ENCODE assay signal across 1 cellular context in genomic region chr10:114110174-114110972, GRCh38.
TF ChIP-seq lines count a peak whose summit lies in the region.

No MANE protein-coding gene starts in this region.

TF ChIP-seq in SK-N-SH treated with all-trans-retinoic acid at 6 μM for 48 hours, 23 proteins besides CTCF, POLR2A, EP300 and RAD21 (continued from another document):
- TF ChIP-seq, protein P1, sequence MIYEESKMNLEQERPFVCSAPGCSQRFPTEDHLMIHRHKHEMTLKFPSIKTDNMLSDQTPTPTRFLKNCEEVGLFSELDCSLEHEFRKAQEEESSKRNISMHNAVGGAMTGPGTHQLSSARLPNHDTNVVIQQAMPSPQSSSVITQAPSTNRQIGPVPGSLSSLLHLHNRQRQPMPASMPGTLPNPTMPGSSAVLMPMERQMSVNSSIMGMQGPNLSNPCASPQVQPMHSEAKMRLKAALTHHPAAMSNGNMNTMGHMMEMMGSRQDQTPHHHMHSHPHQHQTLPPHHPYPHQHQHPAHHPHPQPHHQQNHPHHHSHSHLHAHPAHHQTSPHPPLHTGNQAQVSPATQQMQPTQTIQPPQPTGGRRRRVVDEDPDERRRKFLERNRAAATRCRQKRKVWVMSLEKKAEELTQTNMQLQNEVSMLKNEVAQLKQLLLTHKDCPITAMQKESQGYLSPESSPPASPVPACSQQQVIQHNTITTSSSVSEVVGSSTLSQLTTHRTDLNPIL (CRISPR knock-in tag; IDR thresholded peaks at IDR 0.05; ENCODE audit: low read depth): no peak
- TF ChIP-seq SNAI2 (CRISPR knock-in tag; IDR thresholded peaks at IDR 0.05): no peak
- no peak for TF ChIP-seq ISL1 (CRISPR knock-in tag; IDR thresholded peaks at IDR 0.05)
- TF ChIP-seq ZC3H10 (CRISPR knock-in tag; IDR thresholded peaks at IDR 0.05): no peak
- TF ChIP-seq, protein P2, sequence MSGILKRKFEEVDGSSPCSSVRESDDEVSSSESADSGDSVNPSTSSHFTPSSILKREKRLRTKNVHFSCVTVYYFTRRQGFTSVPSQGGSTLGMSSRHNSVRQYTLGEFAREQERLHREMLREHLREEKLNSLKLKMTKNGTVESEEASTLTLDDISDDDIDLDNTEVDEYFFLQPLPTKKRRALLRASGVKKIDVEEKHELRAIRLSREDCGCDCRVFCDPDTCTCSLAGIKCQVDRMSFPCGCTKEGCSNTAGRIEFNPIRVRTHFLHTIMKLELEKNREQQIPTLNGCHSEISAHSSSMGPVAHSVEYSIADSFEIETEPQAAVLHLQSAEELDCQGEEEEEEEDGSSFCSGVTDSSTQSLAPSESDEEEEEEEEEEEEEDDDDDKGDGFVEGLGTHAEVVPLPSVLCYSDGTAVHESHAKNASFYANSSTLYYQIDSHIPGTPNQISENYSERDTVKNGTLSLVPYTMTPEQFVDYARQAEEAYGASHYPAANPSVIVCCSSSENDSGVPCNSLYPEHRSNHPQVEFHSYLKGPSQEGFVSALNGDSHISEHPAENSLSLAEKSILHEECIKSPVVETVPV (CRISPR knock-in tag; IDR thresholded peaks at IDR 0.05): no peak
- TF ChIP-seq ESRRG (CRISPR knock-in tag; IDR thresholded peaks at IDR 0.05): no peak
- TF ChIP-seq, protein P3, sequence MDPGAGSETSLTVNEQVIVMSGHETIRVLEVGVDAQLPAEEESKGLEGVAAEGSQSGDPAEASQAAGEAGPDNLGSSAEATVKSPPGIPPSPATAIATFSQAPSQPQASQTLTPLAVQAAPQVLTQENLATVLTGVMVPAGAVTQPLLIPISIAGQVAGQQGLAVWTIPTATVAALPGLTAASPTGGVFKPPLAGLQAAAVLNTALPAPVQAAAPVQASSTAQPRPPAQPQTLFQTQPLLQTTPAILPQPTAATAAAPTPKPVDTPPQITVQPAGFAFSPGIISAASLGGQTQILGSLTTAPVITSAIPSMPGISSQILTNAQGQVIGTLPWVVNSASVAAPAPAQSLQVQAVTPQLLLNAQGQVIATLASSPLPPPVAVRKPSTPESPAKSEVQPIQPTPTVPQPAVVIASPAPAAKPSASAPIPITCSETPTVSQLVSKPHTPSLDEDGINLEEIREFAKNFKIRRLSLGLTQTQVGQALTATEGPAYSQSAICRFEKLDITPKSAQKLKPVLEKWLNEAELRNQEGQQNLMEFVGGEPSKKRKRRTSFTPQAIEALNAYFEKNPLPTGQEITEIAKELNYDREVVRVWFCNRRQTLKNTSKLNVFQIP (CRISPR knock-in tag; IDR thresholded peaks at IDR 0.05; ENCODE audit: borderline replicate concordance, low read depth): no peak
- no peak for TF ChIP-seq RARB (CRISPR knock-in tag; IDR thresholded peaks at IDR 0.05)
- no peak for TF ChIP-seq BACH2 (CRISPR knock-in tag; IDR thresholded peaks at IDR 0.05; ENCODE audit: borderline replicate concordance)
